In the genomic region with DNA sequence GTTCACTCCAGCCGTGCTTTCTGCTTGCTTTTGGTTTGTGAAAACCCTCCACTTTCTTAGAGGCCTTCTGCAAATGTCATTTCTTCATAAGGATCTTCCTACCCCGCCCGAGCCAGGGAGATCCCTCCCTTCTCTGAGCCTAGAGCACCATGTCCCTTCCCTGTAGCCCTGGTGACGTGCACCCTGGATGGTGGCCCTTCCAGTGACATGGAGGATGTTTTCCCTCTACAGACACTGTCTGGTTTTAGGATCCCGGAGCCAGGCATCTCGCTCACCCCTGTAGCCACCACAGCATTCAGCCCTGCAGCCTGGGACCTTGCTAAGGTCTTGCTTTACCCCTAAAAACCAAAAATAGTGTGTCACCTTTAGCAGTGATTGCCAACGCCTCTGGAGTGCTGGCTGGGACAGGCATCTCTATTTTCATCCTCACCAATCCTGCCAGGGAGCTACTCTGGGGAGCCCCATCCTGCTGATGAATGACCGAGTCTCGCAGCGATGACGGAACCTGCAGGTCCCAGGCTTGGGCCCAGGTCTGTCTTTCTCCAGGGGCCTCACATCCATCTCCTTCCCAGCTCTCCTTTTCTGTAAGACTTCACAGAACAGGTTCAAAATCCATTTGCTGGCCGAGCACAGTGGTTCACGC, we compare ENCODE assay signal across 17 cellular contexts.
DNase-seq lines count a peak whose midpoint lies in the region; ATAC-seq and TF ChIP-seq lines count a peak whose summit lies in the region.
"Had no signal": no experiment of that assay in that cellular context is flagged by ENCODE, and none has a peak within 500 bp of the region (broad histone marks: within the 10 kb centered on the region; RNA-seq: fewer than 3 reads in every experiment).

No MANE protein-coding gene starts in this region.

- no peaks in the 10 kb centered on the region for H4K20me1 ChIP-seq in Loucy (ENCODE audit: insufficient read depth, low read length, poor library complexity, severe bottlenecking)

- CTCF ChIA-PET in activated CD4-positive, alpha-beta T cell treated with anti-CD3 and anti-CD28 coated beads for 36 hours (lab: Charles Lee), result interaction anchor here (0.6 kb wide), 1 partner anchor 21 kb away, joined by 3 read pairs; no protein-coding TSS in a partner anchor

- TF ChIP-seq POLR2A in heart left ventricle (IDR thresholded peaks at IDR 0.05), result no peak
- TF ChIP-seq POLR2A in spleen (IDR thresholded peaks at IDR 0.05), result no peak

- WGBS in heart left ventricle, 4 donors, result 66 to 83% (median 82%) methylated on average over 13 of the region's 13 CpGs
- WGBS in spleen, 5 donors, result 90 to 96% (median 92%) methylated on average over 13 of the region's 13 CpGs

- H2AFZ ChIP-seq in Loucy (ENCODE audit: low read length), result no peak overlapping the region
- H2AFZ ChIP-seq: GM23248 had no signal

- H3K4me2 ChIP-seq in Loucy (ENCODE audit: low read depth, low read length, poor library complexity, severe bottlenecking), result peak overlapping the region; percentile 10

- H3K79me2 ChIP-seq in Loucy (ENCODE audit: insufficient read depth, low read length), result no peaks in the 10 kb centered on the region

- ATAC-seq in heart left ventricle (peak; percentile 54 to 82 (median 70)), HG03439 (IDR thresholded peaks at IDR 0.05; ENCODE audit: unreplicated experiment) (no peak)
- ATAC-seq in activated CD4-positive, alpha-beta T cell treated with anti-CD3 and anti-CD28 coated beads for 36 hours, result no peak
- ATAC-seq: GM12878 had no signal

- POLR2A ChIA-PET in activated CD4-positive, alpha-beta T cell treated with anti-CD3 and anti-CD28 coated beads for 36 hours (lab: Charles Lee), result no interaction called here

- intact Hi-C loops in heart left ventricle (cut with DNase I), result no loop called here
- intact Hi-C loops in spleen (cut with DNase I; ENCODE audit: low total_unique reads), result no loop called here
- intact Hi-C loops in activated CD4-positive, alpha-beta T cell treated with anti-CD3 and anti-CD28 coated beads for 36 hours (cut with DNase I, micrococcal nuclease), result no loop called here

- H3K27me3 ChIP-seq in Loucy (ENCODE audit: insufficient read depth, low read length, poor library complexity, severe bottlenecking), result no peaks in the 10 kb centered on the region
- H3K27me3 ChIP-seq in heart left ventricle, result peaks cover 0 to 6% (median 0%) of the 10 kb centered on the region in 9 donors
- peaks cover 0 to 56% (median 3%) of the 10 kb centered on the region in 7 donors for H3K27me3 ChIP-seq in spleen (replicated peaks in 1 of 7)
- H3K27me3 ChIP-seq: Peyer's patch had no signal

- H3K27ac ChIP-seq in heart left ventricle, result no peak overlapping the region
- no peak overlapping the region for H3K27ac ChIP-seq in spleen
- H3K27ac ChIP-seq: GM23248, Peyer's patch had no signal

- no peak overlapping the region for H3K27ac Mint-ChIP-seq in activated CD4-positive, alpha-beta T cell treated with anti-CD3 and anti-CD28 coated beads for 36 hours
- H3K27ac Mint-ChIP-seq: CD4-positive, alpha-beta T cell had no signal

- H3K9me2 ChIP-seq in Loucy (replicated peaks; ENCODE audit: low read depth, low read length), result no peaks in the 10 kb centered on the region

- H3K4me3 ChIP-seq in Loucy (ENCODE audit: low read length, poor library complexity, severe bottlenecking), result no peak overlapping the region
- H3K4me3 ChIP-seq in heart left ventricle, result no peak overlapping the region
- H3K4me3 ChIP-seq in spleen, result no peak overlapping the region
- H3K4me3 ChIP-seq: GM12878, GM23248, Peyer's patch had no signal

- H3K9me3 ChIP-seq in Loucy (ENCODE audit: insufficient read depth, low read depth, low read length) (no peaks in the 10 kb centered on the region), heart left ventricle (peaks cover 0 to 4% (median 0%) of the 10 kb centered on the region in 12 donors), spleen (no peaks in the 10 kb centered on the region)
- H3K9me3 ChIP-seq: Caco-2, Peyer's patch had no signal

- DNase-seq in D341Med (ENCODE audit: low spot score), result peak; percentile 33
- no peak for DNase-seq in heart left ventricle
- peak; percentile 34 for DNase-seq in spleen
- DNase-seq in stimulated activated CD4-positive, alpha-beta T cell treated with anti-CD3 and anti-CD28 coated beads, Interleukin-1b, Interleukin-23, amount 100 ng/mL, for 48 hours, result no peak
- no peak for DNase-seq in activated CD4-positive, alpha-beta T cell treated with anti-CD3 and anti-CD28 coated beads for 36 hours
- DNase-seq: Caco-2; CD4-positive, alpha-beta T cell; GM23248; NCI-H1105 treated with DMSO at 0.1 percent for 48 hours; NCI-H1694; NCI-H510A; NCI-H748 treated with DMSO at 0.1 percent for 48 hours; NK-92 treated with Interleukin-12 subunit alpha and Interleukin-12 subunit beta, amount 100 ng/mL, for 24 hours had no signal

- peaks cover 37% of the 10 kb centered on the region for H3K4me1 ChIP-seq in Loucy (ENCODE audit: insufficient read depth, low read length, poor library complexity, severe bottlenecking)
- no peaks in the 10 kb centered on the region for H3K4me1 ChIP-seq in heart left ventricle
- no peaks in the 10 kb centered on the region for H3K4me1 ChIP-seq in spleen
- H3K4me1 ChIP-seq: Caco-2, Peyer's patch had no signal

- no peaks in the 10 kb centered on the region for H3F3A ChIP-seq in Loucy (ENCODE audit: low read depth)

- H3K27me3 Mint-ChIP-seq in activated CD4-positive, alpha-beta T cell treated with anti-CD3 and anti-CD28 coated beads for 36 hours, result peaks cover 4% of the 10 kb centered on the region

- H3K9me3 Mint-ChIP-seq in activated CD4-positive, alpha-beta T cell treated with anti-CD3 and anti-CD28 coated beads for 36 hours (ENCODE audit: low read depth), result no peaks in the 10 kb centered on the region
- H3K9me3 Mint-ChIP-seq: CD4-positive, alpha-beta T cell had no signal

- TF ChIP-seq CTCF in Loucy (conservative IDR thresholded peaks at IDR 0.05; ENCODE audit: low read length) (no peak), heart left ventricle (IDR thresholded peaks at IDR 0.05) (no peak), spleen (IDR thresholded peaks at IDR 0.05 in 8 of 11, conservative IDR thresholded peaks at IDR 0.05 in 3 of 11) (no peak)

- H3K36me3 ChIP-seq in Loucy (ENCODE audit: insufficient read depth, low read length), result no peaks in the 10 kb centered on the region
- no peaks in the 10 kb centered on the region for H3K36me3 ChIP-seq in heart left ventricle
- no peaks in the 10 kb centered on the region for H3K36me3 ChIP-seq in spleen
- H3K36me3 ChIP-seq: Peyer's patch had no signal

- H3K9ac ChIP-seq in Loucy (ENCODE audit: low read depth, low read length, poor library complexity, severe bottlenecking), result peak overlapping the region; percentile 48
- H3K9ac ChIP-seq: GM23248 had no signal

- no peaks in the 10 kb centered on the region for H3K4me1 Mint-ChIP-seq in activated CD4-positive, alpha-beta T cell treated with anti-CD3 and anti-CD28 coated beads for 36 hours

- no peaks in the 10 kb centered on the region for H3K36me3 Mint-ChIP-seq in activated CD4-positive, alpha-beta T cell treated with anti-CD3 and anti-CD28 coated beads for 36 hours (ENCODE audit: low read depth)

- no peak overlapping the region for H3K4me3 Mint-ChIP-seq in activated CD4-positive, alpha-beta T cell treated with anti-CD3 and anti-CD28 coated beads for 36 hours
- H3K4me3 Mint-ChIP-seq: CD4-positive, alpha-beta T cell had no signal

Comparison
In these comparisons a context has a peak if more than half of its experiments do, and no peak if none do; other contexts are left out.
1. DNase-seq: peak in D341Med (single experiment) and spleen (single experiment); none in heart left ventricle (0 of 5), stimulated activated CD4-positive, alpha-beta T cell treated with anti-CD3 and anti-CD28 coated beads, Interleukin-1b, Interleukin-23, amount 100 ng/mL, for 48 hours (single experiment) and activated CD4-positive, alpha-beta T cell treated with anti-CD3 and anti-CD28 coated beads for 36 hours (single experiment).
2. ATAC-seq: peak in heart left ventricle (4 of 4); none in activated CD4-positive, alpha-beta T cell treated with anti-CD3 and anti-CD28 coated beads for 36 hours (single experiment) and HG03439 (single experiment).